Comparison of ENCODE assay signal across 11 cellular contexts in the genomic region with DNA sequence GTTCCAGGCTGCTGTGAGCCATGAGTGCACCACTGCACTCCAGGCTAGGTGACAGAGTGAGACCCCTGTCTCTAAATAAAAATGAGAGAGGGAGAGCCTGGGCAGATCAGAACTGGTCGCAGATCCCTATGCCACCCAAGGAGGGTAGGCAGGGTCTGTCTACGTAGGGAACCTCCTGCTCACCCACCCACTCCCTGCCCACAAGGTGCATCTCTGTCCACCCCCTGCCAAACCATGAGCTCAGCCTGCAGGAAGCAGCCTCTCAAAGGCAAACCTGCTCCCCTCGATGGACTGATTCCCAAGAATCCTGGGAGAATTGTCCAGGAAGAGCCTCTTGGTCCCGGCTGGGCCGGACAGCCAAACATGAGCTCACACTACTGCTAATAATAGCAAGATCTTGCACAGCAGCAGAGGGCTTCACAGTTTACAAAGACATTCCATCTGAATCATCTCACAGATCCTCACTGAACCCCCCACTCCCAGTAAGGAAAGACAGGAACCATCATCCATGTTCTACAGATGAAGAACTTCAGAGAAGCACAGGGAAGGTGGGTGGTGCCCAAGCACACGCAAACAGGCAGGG. TPM values are rescaled to one million over a fixed set of nuclear protein-coding genes. Genes with fewer than 3 reads are reported as not detected.
DNase-seq lines count a peak whose midpoint lies in the region; ATAC-seq and TF ChIP-seq lines count a peak whose summit lies in the region.
"Had no signal": no experiment of that assay in that cellular context is flagged by ENCODE, and none has a peak within 500 bp of the region (broad histone marks: within the 10 kb centered on the region; RNA-seq: fewer than 3 reads in every experiment).

No MANE protein-coding gene starts in this region.

- peak overlapping the region; percentile 93 for H3K27ac ChIP-seq in SJSA1

- H3K36me3 ChIP-seq in SJSA1, result peaks cover 42% of the 10 kb centered on the region

- H3K27me3 ChIP-seq in SJSA1 (replicated peaks), result no peaks in the 10 kb centered on the region

- peaks cover 38% of the 10 kb centered on the region for H3K4me1 ChIP-seq in SJSA1 (replicated peaks)

- DNase-seq in AG08396 (ENCODE audit: low spot score) (peak; percentile 88), SJSA1 (ENCODE audit: low read depth in 1 of 2, low spot score in 2 of 2) (peak; percentile 88 to 89), fibroblast of the aortic adventitia (ENCODE audit: low read depth) (peak; percentile 90), posterior vena cava (ENCODE audit: low spot score) (peak; percentile 91), NCI-H2227 treated with DMSO at 0.1 percent for 48 hours (lab: John Stamatoyannopoulos, UW) (no peak), NCI-H1417 treated with DMSO at 0.1 percent for 48 hours (lab: John Stamatoyannopoulos, UW) (no peak), GM10266 (ENCODE audit: extremely low spot score) (no peak)
- DNase-seq: CD8-positive, alpha-beta T cell; T-helper 17 cell had no signal

- intact Hi-C loops in posterior vena cava (cut with DNase I), result no loop called here

- no peak for ATAC-seq in HG02571 (IDR thresholded peaks at IDR 0.05; ENCODE audit: unreplicated experiment)
- ATAC-seq: CD8-positive, alpha-beta T cell; T-helper 17 cell had no signal

- no peaks in the 10 kb centered on the region for H3K9me3 ChIP-seq in SJSA1 (replicated peaks)

- TF ChIP-seq CTCF in fibroblast of the aortic adventitia (IDR thresholded peaks at IDR 0.05; ENCODE audit: insufficient read depth, low read length) (no peak), GM10266 (IDR thresholded peaks at IDR 0.05; ENCODE audit: control insufficient read depth, insufficient read depth, low read depth, missing control alignments) (no peak)

- no peak overlapping the region for H3K4me3 ChIP-seq in SJSA1
- peak overlapping the region; percentile 3 for H3K4me3 ChIP-seq in fibroblast of the aortic adventitia (ENCODE audit: low read depth, low read length)

RNA-seq across cellular contexts. Expression of a gene that starts 27.8 kb away (rescaled TPM):
- not detected in 2 replicates for total RNA-seq in SJSA1 (2014; rRNA removed; shearing (Covaris generic))
- total RNA-seq in fibroblast of the aortic adventitia (ENCODE audit: low replicate concordance) (0.18 TPM in 1 of 2 replicates, not detected in the other), posterior vena cava (under 1 TPM in 1 of 2 donors, not detected in 1; 0.37 TPM)
- total RNA-seq: CD8-positive, alpha-beta T cell; mesenteric fat pad; T-helper 17 cell had no signal

Comparison
In these comparisons a context has a peak if more than half of its experiments do, and no peak if none do; other contexts are left out.
1. DNase-seq: peak in AG08396 (single experiment), SJSA1 (2 of 2), fibroblast of the aortic adventitia (single experiment) and posterior vena cava (single experiment); none in NCI-H2227 treated with DMSO at 0.1 percent for 48 hours (single experiment), NCI-H1417 treated with DMSO at 0.1 percent for 48 hours (single experiment) and GM10266 (single experiment).